ENCODE assay signal across 26 cellular contexts in the genomic region with DNA sequence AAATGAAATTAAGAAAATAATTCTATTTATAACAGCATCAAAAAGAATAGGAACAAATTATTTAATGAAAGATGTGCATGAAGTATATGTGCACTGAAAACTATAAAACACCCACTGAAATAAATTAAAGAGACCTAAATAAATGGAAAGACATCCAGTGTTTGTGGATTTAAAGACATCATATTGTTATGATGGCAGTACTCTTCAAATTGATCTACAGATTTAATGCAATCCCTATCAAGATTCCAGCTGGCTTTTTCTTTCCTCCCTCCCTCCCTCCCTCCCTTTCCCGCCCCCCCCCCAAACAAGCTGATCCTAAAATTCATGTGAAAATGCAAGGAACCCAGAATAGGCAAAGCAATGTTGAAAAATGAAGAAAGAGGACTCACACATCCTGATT.
"Had no signal": no experiment of that assay in that cellular context is flagged by ENCODE, and none has a peak within 500 bp of the region (broad histone marks: within the 10 kb centered on the region; RNA-seq: fewer than 3 reads in every experiment).

No MANE protein-coding gene starts in this region.

- H3K27me3 Mint-ChIP-seq: naive B cell; progenitor cell of endocrine pancreas; stimulated activated naive CD8-positive, alpha-beta T cell treated with anti-CD3 and anti-CD28 coated beads, Interleukin-15, Interleukin-2, amounts not matched to agents 100 ng/mL and 50 ng/mL, for 24 hours; type B pancreatic cell had no signal

- H3K9me3 ChIP-seq: heart left ventricle, left lung, lower lobe of right lung, ovary, sigmoid colon, spleen, tibial nerve, vagina had no signal

- H3K4me1 Mint-ChIP-seq: immature natural killer cell had no signal

- H3K4me3 ChIP-seq: heart left ventricle, left lung, lower lobe of right lung, ovary, sigmoid colon, spleen, tibial nerve, vagina had no signal

- ATAC-seq: heart left ventricle; left colon; left lung; lower lobe of right lung; natural killer cell; right cardiac atrium; stimulated activated effector memory CD8-positive, alpha-beta T cell treated with anti-CD3 and anti-CD28 coated beads, Interleukin-12 subunit alpha, Interleukin-12 subunit beta, amount 100 ng/mL, for 72 hours had no signal

- H3K4me3 Mint-ChIP-seq: immature natural killer cell; naive B cell; natural killer cell; stimulated activated effector memory CD8-positive, alpha-beta T cell treated with anti-CD3 and anti-CD28 coated beads, Interleukin-12 subunit alpha, Interleukin-12 subunit beta, amount 100 ng/mL, for 72 hours; stimulated activated naive CD8-positive, alpha-beta T cell treated with anti-CD3 and anti-CD28 coated beads, Interleukin-15, Interleukin-2, amounts not matched to agents 100 ng/mL and 50 ng/mL, for 24 hours; type B pancreatic cell had no signal

- H3K9me3 Mint-ChIP-seq: immature natural killer cell; naive B cell; natural killer cell; stimulated activated effector memory CD8-positive, alpha-beta T cell treated with anti-CD3 and anti-CD28 coated beads, Interleukin-12 subunit alpha, Interleukin-12 subunit beta, amount 100 ng/mL, for 72 hours; stimulated activated naive CD8-positive, alpha-beta T cell treated with anti-CD3 and anti-CD28 coated beads, Interleukin-15, Interleukin-2, amounts not matched to agents 100 ng/mL and 50 ng/mL, for 24 hours had no signal

- H3K36me3 ChIP-seq: heart left ventricle, left lung, lower lobe of right lung, ovary, sigmoid colon, spleen, tibial nerve, vagina had no signal

- DNase-seq: heart left ventricle; hypothalamus; immature natural killer cell; kidney; left colon; left lung; lower lobe of right lung; mammary epithelial cell; mesenchymal stem cell; naive B cell; natural killer cell; ovary; retina; right cardiac atrium; sigmoid colon; small intestine; spleen; stimulated activated CD4-positive, alpha-beta T cell treated with anti-CD3 and anti-CD28 coated beads, Interleukin-4, amount 100 ng/mL, for 24 hours; stimulated activated naive CD4-positive, alpha-beta T cell; substantia nigra had no signal

- H3K36me3 Mint-ChIP-seq: natural killer cell had no signal

- H3K27me3 ChIP-seq: heart left ventricle, left lung, ovary, sigmoid colon, spleen, tibial nerve, vagina had no signal

- H3K27ac Mint-ChIP-seq: immature natural killer cell; naive B cell; natural killer cell; progenitor cell of endocrine pancreas; stimulated activated effector memory CD8-positive, alpha-beta T cell treated with anti-CD3 and anti-CD28 coated beads, Interleukin-12 subunit alpha, Interleukin-12 subunit beta, amount 100 ng/mL, for 72 hours; stimulated activated naive CD8-positive, alpha-beta T cell treated with anti-CD3 and anti-CD28 coated beads, Interleukin-15, Interleukin-2, amounts not matched to agents 100 ng/mL and 50 ng/mL, for 24 hours; type B pancreatic cell had no signal

- H3K27ac ChIP-seq: left lung, ovary, tibial nerve had no signal
